ENCODE assay signal across 8 cellular contexts in the genomic region with DNA sequence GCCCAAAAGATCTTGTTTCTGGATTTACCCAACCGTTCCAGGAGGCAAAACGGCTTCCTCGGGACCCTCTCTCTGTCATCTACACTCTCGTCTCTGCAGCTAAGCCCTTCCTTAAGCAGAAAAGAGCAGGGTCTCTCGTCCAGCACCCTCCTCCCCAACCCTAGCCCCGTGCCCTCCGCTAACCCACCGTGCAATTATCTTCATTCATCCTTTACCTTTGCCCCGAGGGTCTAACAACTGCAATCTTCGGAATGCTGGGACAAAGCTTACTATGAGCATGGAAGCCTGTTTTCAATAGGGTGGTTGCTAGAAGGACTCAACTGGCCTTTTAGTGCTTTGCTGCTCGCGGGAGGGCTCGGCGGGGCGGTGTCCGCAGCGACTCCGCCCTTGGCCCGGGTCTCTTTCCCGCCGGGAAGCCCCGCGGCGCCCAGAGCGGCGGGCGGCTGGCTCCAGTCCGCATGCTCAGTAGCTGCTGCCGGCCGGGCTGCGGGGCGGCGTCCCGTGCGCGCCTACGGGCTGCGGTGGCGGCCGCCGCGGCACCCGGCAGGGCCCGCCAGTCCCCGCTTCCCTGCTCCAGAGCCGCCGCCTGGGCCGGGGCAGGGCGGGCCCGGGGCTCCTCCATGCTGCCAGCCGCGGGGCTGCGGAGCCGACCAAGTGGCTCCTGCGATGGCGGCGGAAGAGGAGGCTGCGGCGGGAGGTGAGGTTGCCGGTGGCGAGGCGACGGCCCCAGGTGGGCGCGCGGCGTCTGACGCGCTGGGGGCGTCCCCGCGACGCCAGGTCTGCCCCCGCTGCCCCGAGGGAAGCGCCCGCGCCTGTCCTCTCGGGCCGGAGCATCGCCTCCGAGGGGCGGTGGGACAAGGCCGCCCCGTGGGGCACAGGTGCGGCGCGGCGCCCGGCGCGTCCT. TPM values are rescaled to one million over a fixed set of nuclear protein-coding genes. Genes with fewer than 3 reads are reported as not detected.
DNase-seq lines count a peak whose midpoint lies in the region; ATAC-seq and FAIRE-seq lines count a peak whose summit lies in the region.

A gene with protein sequence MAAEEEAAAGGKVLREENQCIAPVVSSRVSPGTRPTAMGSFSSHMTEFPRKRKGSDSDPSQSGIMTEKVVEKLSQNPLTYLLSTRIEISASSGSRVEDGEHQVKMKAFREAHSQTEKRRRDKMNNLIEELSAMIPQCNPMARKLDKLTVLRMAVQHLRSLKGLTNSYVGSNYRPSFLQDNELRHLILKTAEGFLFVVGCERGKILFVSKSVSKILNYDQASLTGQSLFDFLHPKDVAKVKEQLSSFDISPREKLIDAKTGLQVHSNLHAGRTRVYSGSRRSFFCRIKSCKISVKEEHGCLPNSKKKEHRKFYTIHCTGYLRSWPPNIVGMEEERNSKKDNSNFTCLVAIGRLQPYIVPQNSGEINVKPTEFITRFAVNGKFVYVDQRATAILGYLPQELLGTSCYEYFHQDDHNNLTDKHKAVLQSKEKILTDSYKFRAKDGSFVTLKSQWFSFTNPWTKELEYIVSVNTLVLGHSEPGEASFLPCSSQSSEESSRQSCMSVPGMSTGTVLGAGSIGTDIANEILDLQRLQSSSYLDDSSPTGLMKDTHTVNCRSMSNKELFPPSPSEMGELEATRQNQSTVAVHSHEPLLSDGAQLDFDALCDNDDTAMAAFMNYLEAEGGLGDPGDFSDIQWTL (plus strand): TSS at position 430 of the 904 bp plus-strand sequence. CDS start 237 bp downstream, at position 667.

- H3K27ac ChIP-seq in right cardiac atrium (ENCODE audit: low read length) = no peak within 1 kb of the TSS

- H3K4me3 ChIP-seq in right cardiac atrium (ENCODE audit: low read length) = peak within 1 kb of the TSS; percentile 85

- H3K4me1 Mint-ChIP-seq in activated naive CD8-positive, alpha-beta T cell treated with anti-CD3 and anti-CD28 coated beads, Interleukin-2, amount 50 U/mL, for 24 hours = peaks cover 43% of the 10 kb centered on the region

- peak within 1 kb of the TSS; percentile 88 for H3K27ac Mint-ChIP-seq in activated naive CD8-positive, alpha-beta T cell treated with anti-CD3 and anti-CD28 coated beads, Interleukin-2, amount 50 U/mL, for 24 hours

- ATAC-seq in GM21367 (IDR thresholded peaks at IDR 0.05; ENCODE audit: unreplicated experiment) (peak; percentile 30), right cardiac atrium (peak; percentile 70 to 79), sciatic nerve (peak; percentile 38)
- ATAC-seq in activated naive CD8-positive, alpha-beta T cell treated with anti-CD3 and anti-CD28 coated beads, Interleukin-2, amount 50 U/mL, for 24 hours = peak; percentile 35

- 2% methylated on average over 91 of the region's 92 CpGs for WGBS in right cardiac atrium

- H3K27me3 ChIP-seq in right cardiac atrium (ENCODE audit: control insufficient read depth, insufficient read depth) = no peaks in the 10 kb centered on the region

- peaks cover 5% of the 10 kb centered on the region for H3K36me3 Mint-ChIP-seq in activated naive CD8-positive, alpha-beta T cell treated with anti-CD3 and anti-CD28 coated beads, Interleukin-2, amount 50 U/mL, for 24 hours (ENCODE audit: low read depth)

- DNase-seq in DMS53 (lab: John Stamatoyannopoulos, UW) (peak; percentile 86), HTR-8/SVneo (ENCODE audit: insufficient read length, low spot score) (peak; percentile 53), SHP77 (lab: John Stamatoyannopoulos, UW) (peak; percentile 7 to 27), right cardiac atrium (peak; percentile 55 to 78 (median 72)), sciatic nerve (ENCODE audit: low spot score) (no peak), Ammon's horn (ENCODE audit: low spot score) (no peak)
- DNase-seq in activated naive CD8-positive, alpha-beta T cell treated with anti-CD3 and anti-CD28 coated beads, Interleukin-2, amount 50 U/mL, for 24 hours = peak; percentile 54

- peaks cover 34% of the 10 kb centered on the region for H3K27me3 Mint-ChIP-seq in activated naive CD8-positive, alpha-beta T cell treated with anti-CD3 and anti-CD28 coated beads, Interleukin-2, amount 50 U/mL, for 24 hours

- peak within 1 kb of the TSS; percentile 88 for H3K4me3 Mint-ChIP-seq in activated naive CD8-positive, alpha-beta T cell treated with anti-CD3 and anti-CD28 coated beads, Interleukin-2, amount 50 U/mL, for 24 hours

- H3K4me1 ChIP-seq in right cardiac atrium (ENCODE audit: control insufficient read depth, insufficient read depth, low read length) = no peaks in the 10 kb centered on the region

- intact Hi-C loops in right cardiac atrium (cut with DNase I) = no loop called here
- intact Hi-C loops in sciatic nerve (cut with DNase I) = no loop called here

- H3K9me3 ChIP-seq in right cardiac atrium (ENCODE audit: control insufficient read depth, low read length) = no peaks in the 10 kb centered on the region

- FAIRE-seq in HTR-8/SVneo (lab: Jason Lieb, UNC) = no peak

- H3K9me3 Mint-ChIP-seq in activated naive CD8-positive, alpha-beta T cell treated with anti-CD3 and anti-CD28 coated beads, Interleukin-2, amount 50 U/mL, for 24 hours = no peaks in the 10 kb centered on the region

RNA-seq across cellular contexts. Expression of the gene that starts here (rescaled TPM):
- total RNA-seq in right cardiac atrium = 1 to 10 TPM in 3 of 4 donors, under 1 TPM in 1; 0.85 to 2.9 (median 2.3) TPM
- polyA plus RNA-seq in right cardiac atrium = 0.36 TPM
- total RNA-seq in sciatic nerve = 5.3 TPM

Comparison
In these comparisons a context has a peak if more than half of its experiments do, and no peak if none do; other contexts are left out.
1. DNase-seq: peak in DMS53 (single experiment), HTR-8/SVneo (single experiment), SHP77 (2 of 2), activated naive CD8-positive, alpha-beta T cell treated with anti-CD3 and anti-CD28 coated beads, Interleukin-2, amount 50 U/mL, for 24 hours (single experiment) and right cardiac atrium (3 of 3); none in sciatic nerve (single experiment) and Ammon's horn (single experiment).
2. Peak in every context shown above with its lines, with median percentiles within 50 percentile points of each other: ATAC-seq.